In genomic region chr16:56789360-56789759, GRCh38 we compare ENCODE assay signal across 1 cellular context.
TF ChIP-seq lines count a peak whose summit lies in the region.

No MANE protein-coding gene starts in this region.

TF ChIP-seq in GM23338, 12 proteins besides CTCF, POLR2A, EP300 and RAD21 (continued from another document):
- TF ChIP-seq REST (IDR thresholded peaks at IDR 0.05; ENCODE audit: unreplicated experiment) = no peak
- TF ChIP-seq NANOG (IDR thresholded peaks at IDR 0.05; ENCODE audit: borderline replicate concordance) = no peak
